25 cellular contexts compared by ENCODE assay signal in the genomic region with DNA sequence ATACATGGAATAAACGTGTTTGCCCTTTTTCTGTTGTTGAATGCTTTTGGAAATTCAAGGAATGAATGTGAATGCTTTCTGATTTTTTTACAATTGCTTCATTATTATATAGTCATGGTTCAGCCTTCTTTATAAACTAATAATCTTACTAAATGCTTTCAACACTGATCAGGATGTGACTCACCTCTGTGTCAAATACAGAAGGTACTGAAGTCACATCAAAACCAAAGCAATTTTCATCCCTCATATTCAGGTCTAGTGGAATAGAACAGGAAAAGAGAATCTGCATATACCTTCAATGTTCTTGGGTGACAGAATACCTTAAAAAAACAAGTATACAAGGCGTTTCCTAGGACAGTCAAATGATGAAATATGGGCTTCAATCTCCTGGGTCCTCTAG.
DNase-seq lines count a peak whose midpoint lies in the region; ATAC-seq and TF ChIP-seq lines count a peak whose summit lies in the region.
"Had no signal": no experiment of that assay in that cellular context is flagged by ENCODE, and none has a peak within 500 bp of the region (broad histone marks: within the 10 kb centered on the region; RNA-seq: fewer than 3 reads in every experiment).

No MANE protein-coding gene starts in this region.

- H3K4me1 Mint-ChIP-seq in MCF 10A (ENCODE audit: insufficient read depth, unreplicated experiment): peaks cover 19% of the 10 kb centered on the region
- H3K4me1 Mint-ChIP-seq in activated T-helper 17 cell treated with anti-CD3 and anti-CD28 coated beads, Interleukin-2, amount 50 U/mL, for 72 hours: no peaks in the 10 kb centered on the region

- H3K27ac ChIP-seq in breast epithelium: no peak overlapping the region
- H3K27ac ChIP-seq: BLaER1, gastroesophageal sphincter, neutrophil, psoas muscle had no signal

- TF ChIP-seq CTCF in MCF 10A (IDR thresholded peaks at IDR 0.05; ENCODE audit: unreplicated experiment) (no peak), breast epithelium (IDR thresholded peaks at IDR 0.05) (no peak), fibroblast of pulmonary artery (IDR thresholded peaks at IDR 0.05; ENCODE audit: low read length, missing control alignments) (no peak)

- no peaks in the 10 kb centered on the region for H3K36me3 ChIP-seq in breast epithelium
- H3K36me3 ChIP-seq: BLaER1, gastroesophageal sphincter, neutrophil, transverse colon had no signal

- no peak overlapping the region for H3K4me3 Mint-ChIP-seq in MCF 10A (ENCODE audit: unreplicated experiment)
- no peak overlapping the region for H3K4me3 Mint-ChIP-seq in activated T-helper 17 cell treated with anti-CD3 and anti-CD28 coated beads, Interleukin-2, amount 50 U/mL, for 72 hours
- H3K4me3 Mint-ChIP-seq: activated CD8-positive, alpha-beta T cell treated with anti-CD3 and anti-CD28 coated beads for 36 hours had no signal

- no peaks in the 10 kb centered on the region for H3K4me1 ChIP-seq in breast epithelium
- H3K4me1 ChIP-seq: BLaER1, gastroesophageal sphincter, psoas muscle, transverse colon had no signal

- no peaks in the 10 kb centered on the region for H3K9me3 ChIP-seq in breast epithelium
- H3K9me3 ChIP-seq: BLaER1, gastroesophageal sphincter, neutrophil, psoas muscle, transverse colon had no signal

- H3K27me3 Mint-ChIP-seq in MCF 10A (ENCODE audit: insufficient read depth, unreplicated experiment): no peaks in the 10 kb centered on the region
- H3K27me3 Mint-ChIP-seq in activated T-helper 17 cell treated with anti-CD3 and anti-CD28 coated beads, Interleukin-2, amount 50 U/mL, for 72 hours: peaks cover 6% of the 10 kb centered on the region

- intact Hi-C loops in MCF 10A (cut with micrococcal nuclease): loop anchor here (2.0 to 5.0 kb wide), 2 partner anchors 51 to 332 kb away; no protein-coding TSS in a partner anchor
- intact Hi-C loops in breast epithelium (cut with DNase I; ENCODE audit: low total_unique reads): no loop called here

- POLR2A ChIA-PET in MCF 10A (lab: Yijun Ruan, JAX): interaction anchor here (1.5 kb wide), 1 partner anchor 57 kb away, joined by 3 read pairs; no protein-coding TSS in a partner anchor

- no peaks in the 10 kb centered on the region for H3K9me3 Mint-ChIP-seq in MCF 10A (ENCODE audit: unreplicated experiment)
- no peaks in the 10 kb centered on the region for H3K9me3 Mint-ChIP-seq in activated T-helper 17 cell treated with anti-CD3 and anti-CD28 coated beads, Interleukin-2, amount 50 U/mL, for 72 hours
- H3K9me3 Mint-ChIP-seq: activated CD8-positive, alpha-beta T cell treated with anti-CD3 and anti-CD28 coated beads for 36 hours had no signal

- no peak for TF ChIP-seq POLR2A in breast epithelium (IDR thresholded peaks at IDR 0.05)

- peaks cover 13% of the 10 kb centered on the region for H3K36me3 Mint-ChIP-seq in MCF 10A (ENCODE audit: insufficient read depth, unreplicated experiment)
- no peaks in the 10 kb centered on the region for H3K36me3 Mint-ChIP-seq in activated T-helper 17 cell treated with anti-CD3 and anti-CD28 coated beads, Interleukin-2, amount 50 U/mL, for 72 hours (ENCODE audit: low read depth)

- no peaks in the 10 kb centered on the region for H3K27me3 ChIP-seq in breast epithelium
- H3K27me3 ChIP-seq: BLaER1, gastroesophageal sphincter, neutrophil, transverse colon had no signal

- BruUV-seq in MCF 10A (replicated peaks; lab: Mats Ljungman, UMichigan): TSS peak; percentile 31

- ATAC-seq in activated T-helper 17 cell treated with anti-CD3 and anti-CD28 coated beads, Interleukin-2, amount 50 U/mL, for 72 hours (replicated peaks): peak; percentile 52
- no peak for ATAC-seq in HG03442 (IDR thresholded peaks at IDR 0.05; ENCODE audit: unreplicated experiment)
- ATAC-seq: activated CD8-positive, alpha-beta T cell treated with anti-CD3 and anti-CD28 coated beads for 36 hours; gastroesophageal sphincter; psoas muscle had no signal

- DNase-seq in MCF 10A (ENCODE audit: unreplicated experiment) (peak; percentile 64), breast epithelium (ENCODE audit: low spot score in 2 of 2) (no peak), fibroblast of pulmonary artery (ENCODE audit: low read depth) (peak; percentile 46), DMS153 treated with DMSO at 0.1 percent for 48 hours (lab: John Stamatoyannopoulos, UW; ENCODE audit: unreplicated experiment) (no peak), NCI-H2196 (lab: John Stamatoyannopoulos, UW; ENCODE audit: unreplicated experiment) (no peak), 8988T (no peak)
- DNase-seq: activated CD8-positive, alpha-beta T cell treated with anti-CD3 and anti-CD28 coated beads for 36 hours; activated T-cell treated with anti-CD3 and anti-CD28 coated beads for 4 hours; Calu3; erythroblast; hypothalamus; islet precursor cell; NCI-H146; NCI-H2171; NCI-H524 treated with DMSO at 0.1 percent for 48 hours; psoas muscle; RPMI8226; stimulated activated CD4-positive, alpha-beta T cell treated with anti-CD3 and anti-CD28 coated beads, Interleukin-4, amount 100 ng/mL, for 24 hours; transverse colon had no signal

- H3K4me3 ChIP-seq in breast epithelium (no peak overlapping the region), fibroblast of pulmonary artery (replicated peaks; ENCODE audit: low read depth, low read length) (no peak overlapping the region)
- H3K4me3 ChIP-seq: BLaER1, gastroesophageal sphincter, lung, psoas muscle, transverse colon had no signal

- CTCF ChIA-PET in MCF 10A (lab: Yijun Ruan, JAX): no interaction called here

- H3K27ac Mint-ChIP-seq in MCF 10A (ENCODE audit: low read depth, unreplicated experiment): peak overlapping the region; percentile 46
- H3K27ac Mint-ChIP-seq in activated T-helper 17 cell treated with anti-CD3 and anti-CD28 coated beads, Interleukin-2, amount 50 U/mL, for 72 hours: no peak overlapping the region
- H3K27ac Mint-ChIP-seq: activated CD8-positive, alpha-beta T cell treated with anti-CD3 and anti-CD28 coated beads for 36 hours had no signal

Comparison
In these comparisons a context has a peak if more than half of its experiments do, and no peak if none do; other contexts are left out.
1. DNase-seq: peak in MCF 10A (single experiment) and fibroblast of pulmonary artery (single experiment); none in breast epithelium (0 of 2), DMS153 treated with DMSO at 0.1 percent for 48 hours (single experiment), NCI-H2196 (single experiment) and 8988T (single experiment).